1 cellular context compared by ENCODE assay signal in the genomic region with DNA sequence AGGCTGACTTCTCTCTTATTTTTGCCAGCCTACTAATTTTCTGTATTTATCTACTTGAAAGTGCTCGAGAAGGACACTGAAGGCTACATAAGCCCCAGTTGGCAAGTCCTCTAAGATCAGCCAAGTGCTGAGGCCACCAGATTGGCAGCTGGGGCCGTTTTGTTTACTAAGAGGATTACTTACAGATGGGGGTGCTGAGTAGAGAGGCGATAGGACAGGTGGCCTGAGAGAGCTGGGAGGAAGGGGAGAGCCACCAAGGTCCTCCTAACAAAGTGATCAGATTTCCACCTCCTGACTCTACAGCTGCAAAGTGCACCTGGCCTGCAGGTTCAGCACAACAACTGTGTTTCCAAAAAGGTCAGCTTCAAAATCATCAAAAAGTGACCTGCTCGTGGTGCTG.
TF ChIP-seq lines count a peak whose summit lies in the region.

No MANE protein-coding gene starts in this region.

TF ChIP-seq in HepG2, 621 proteins besides CTCF, POLR2A, EP300 and RAD21 (continues in another document):
- TF ChIP-seq HOXA9 (CRISPR knock-in tag; IDR thresholded peaks at IDR 0.05; ENCODE audit: borderline replicate concordance) (no peak), MTA3 (CRISPR knock-in tag; IDR thresholded peaks at IDR 0.05) (no peak), SP5 (CRISPR knock-in tag; IDR thresholded peaks at IDR 0.05; ENCODE audit: borderline replicate concordance, low read depth) (no peak), LBX2 (CRISPR knock-in tag; IDR thresholded peaks at IDR 0.05; ENCODE audit: borderline replicate concordance) (no peak), CCAR2 (optimal IDR thresholded peaks at IDR 0.05; ENCODE audit: low read depth, low read length) (no peak), ZMYM4 (CRISPR knock-in tag; IDR thresholded peaks at IDR 0.05) (peak; percentile 57; the same call in 1 of the 2 replicates), ZNF263 (CRISPR knock-in tag; IDR thresholded peaks at IDR 0.05) (peak; percentile 78), ZBTB40 (IDR thresholded peaks at IDR 0.05) (no peak), ZBTB40 (CRISPR knock-in tag; IDR thresholded peaks at IDR 0.05) (no peak), SIX1 (CRISPR knock-in tag; IDR thresholded peaks at IDR 0.05; ENCODE audit: borderline replicate concordance) (peak; percentile 40; the same call in 1 of the 2 replicates), DMAP1 (CRISPR knock-in tag; IDR thresholded peaks at IDR 0.05) (no peak), ZSCAN12 (CRISPR knock-in tag; IDR thresholded peaks at IDR 0.05) (no peak), FOXM1 (CRISPR knock-in tag; IDR thresholded peaks at IDR 0.05) (no peak), ZNF138 (CRISPR knock-in tag; IDR thresholded peaks at IDR 0.05; ENCODE audit: low read depth) (no peak), HNF1B (CRISPR knock-in tag; IDR thresholded peaks at IDR 0.05) (no peak), PITX1 (CRISPR knock-in tag; IDR thresholded peaks at IDR 0.05) (peak; percentile 58; the same call in 1 of the 2 replicates), ZKSCAN5 (CRISPR knock-in tag; IDR thresholded peaks at IDR 0.05) (no peak), HIC2 (CRISPR knock-in tag; IDR thresholded peaks at IDR 0.05; ENCODE audit: low read depth) (no peak), ZNF512 (CRISPR knock-in tag; IDR thresholded peaks at IDR 0.05) (no peak), MTERF4 (CRISPR knock-in tag; IDR thresholded peaks at IDR 0.05) (no peak), ZNF24 (IDR thresholded peaks at IDR 0.05) (no peak)
- TF ChIP-seq, protein P1, sequence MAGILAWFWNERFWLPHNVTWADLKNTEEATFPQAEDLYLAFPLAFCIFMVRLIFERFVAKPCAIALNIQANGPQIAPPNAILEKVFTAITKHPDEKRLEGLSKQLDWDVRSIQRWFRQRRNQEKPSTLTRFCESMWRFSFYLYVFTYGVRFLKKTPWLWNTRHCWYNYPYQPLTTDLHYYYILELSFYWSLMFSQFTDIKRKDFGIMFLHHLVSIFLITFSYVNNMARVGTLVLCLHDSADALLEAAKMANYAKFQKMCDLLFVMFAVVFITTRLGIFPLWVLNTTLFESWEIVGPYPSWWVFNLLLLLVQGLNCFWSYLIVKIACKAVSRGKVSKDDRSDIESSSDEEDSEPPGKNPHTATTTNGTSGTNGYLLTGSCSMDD (CRISPR knock-in tag; IDR thresholded peaks at IDR 0.05), result no peak
- TF ChIP-seq, protein P2, sequence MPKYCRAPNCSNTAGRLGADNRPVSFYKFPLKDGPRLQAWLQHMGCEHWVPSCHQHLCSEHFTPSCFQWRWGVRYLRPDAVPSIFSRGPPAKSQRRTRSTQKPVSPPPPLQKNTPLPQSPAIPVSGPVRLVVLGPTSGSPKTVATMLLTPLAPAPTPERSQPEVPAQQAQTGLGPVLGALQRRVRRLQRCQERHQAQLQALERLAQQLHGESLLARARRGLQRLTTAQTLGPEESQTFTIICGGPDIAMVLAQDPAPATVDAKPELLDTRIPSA (CRISPR knock-in tag; IDR thresholded peaks at IDR 0.05; ENCODE audit: borderline replicate concordance), result no peak
- TF ChIP-seq, protein P3, sequence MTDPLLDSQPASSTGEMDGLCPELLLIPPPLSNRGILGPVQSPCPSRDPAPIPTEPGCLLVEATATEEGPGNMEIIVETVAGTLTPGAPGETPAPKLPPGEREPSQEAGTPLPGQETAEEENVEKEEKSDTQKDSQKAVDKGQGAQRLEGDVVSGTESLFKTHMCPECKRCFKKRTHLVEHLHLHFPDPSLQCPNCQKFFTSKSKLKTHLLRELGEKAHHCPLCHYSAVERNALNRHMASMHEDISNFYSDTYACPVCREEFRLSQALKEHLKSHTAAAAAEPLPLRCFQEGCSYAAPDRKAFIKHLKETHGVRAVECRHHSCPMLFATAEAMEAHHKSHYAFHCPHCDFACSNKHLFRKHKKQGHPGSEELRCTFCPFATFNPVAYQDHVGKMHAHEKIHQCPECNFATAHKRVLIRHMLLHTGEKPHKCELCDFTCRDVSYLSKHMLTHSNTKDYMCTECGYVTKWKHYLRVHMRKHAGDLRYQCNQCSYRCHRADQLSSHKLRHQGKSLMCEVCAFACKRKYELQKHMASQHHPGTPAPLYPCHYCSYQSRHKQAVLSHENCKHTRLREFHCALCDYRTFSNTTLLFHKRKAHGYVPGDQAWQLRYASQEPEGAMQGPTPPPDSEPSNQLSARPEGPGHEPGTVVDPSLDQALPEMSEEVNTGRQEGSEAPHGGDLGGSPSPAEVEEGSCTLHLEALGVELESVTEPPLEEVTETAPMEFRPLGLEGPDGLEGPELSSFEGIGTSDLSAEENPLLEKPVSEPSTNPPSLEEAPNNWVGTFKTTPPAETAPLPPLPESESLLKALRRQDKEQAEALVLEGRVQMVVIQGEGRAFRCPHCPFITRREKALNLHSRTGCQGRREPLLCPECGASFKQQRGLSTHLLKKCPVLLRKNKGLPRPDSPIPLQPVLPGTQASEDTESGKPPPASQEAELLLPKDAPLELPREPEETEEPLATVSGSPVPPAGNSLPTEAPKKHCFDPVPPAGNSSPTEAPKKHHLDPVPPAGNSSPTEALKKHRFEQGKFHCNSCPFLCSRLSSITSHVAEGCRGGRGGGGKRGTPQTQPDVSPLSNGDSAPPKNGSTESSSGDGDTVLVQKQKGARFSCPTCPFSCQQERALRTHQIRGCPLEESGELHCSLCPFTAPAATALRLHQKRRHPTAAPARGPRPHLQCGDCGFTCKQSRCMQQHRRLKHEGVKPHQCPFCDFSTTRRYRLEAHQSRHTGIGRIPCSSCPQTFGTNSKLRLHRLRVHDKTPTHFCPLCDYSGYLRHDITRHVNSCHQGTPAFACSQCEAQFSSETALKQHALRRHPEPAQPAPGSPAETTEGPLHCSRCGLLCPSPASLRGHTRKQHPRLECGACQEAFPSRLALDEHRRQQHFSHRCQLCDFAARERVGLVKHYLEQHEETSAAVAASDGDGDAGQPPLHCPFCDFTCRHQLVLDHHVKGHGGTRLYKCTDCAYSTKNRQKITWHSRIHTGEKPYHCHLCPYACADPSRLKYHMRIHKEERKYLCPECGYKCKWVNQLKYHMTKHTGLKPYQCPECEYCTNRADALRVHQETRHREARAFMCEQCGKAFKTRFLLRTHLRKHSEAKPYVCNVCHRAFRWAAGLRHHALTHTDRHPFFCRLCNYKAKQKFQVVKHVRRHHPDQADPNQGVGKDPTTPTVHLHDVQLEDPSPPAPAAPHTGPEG (CRISPR knock-in tag; IDR thresholded peaks at IDR 0.05), result no peak
- TF ChIP-seq, protein P4, sequence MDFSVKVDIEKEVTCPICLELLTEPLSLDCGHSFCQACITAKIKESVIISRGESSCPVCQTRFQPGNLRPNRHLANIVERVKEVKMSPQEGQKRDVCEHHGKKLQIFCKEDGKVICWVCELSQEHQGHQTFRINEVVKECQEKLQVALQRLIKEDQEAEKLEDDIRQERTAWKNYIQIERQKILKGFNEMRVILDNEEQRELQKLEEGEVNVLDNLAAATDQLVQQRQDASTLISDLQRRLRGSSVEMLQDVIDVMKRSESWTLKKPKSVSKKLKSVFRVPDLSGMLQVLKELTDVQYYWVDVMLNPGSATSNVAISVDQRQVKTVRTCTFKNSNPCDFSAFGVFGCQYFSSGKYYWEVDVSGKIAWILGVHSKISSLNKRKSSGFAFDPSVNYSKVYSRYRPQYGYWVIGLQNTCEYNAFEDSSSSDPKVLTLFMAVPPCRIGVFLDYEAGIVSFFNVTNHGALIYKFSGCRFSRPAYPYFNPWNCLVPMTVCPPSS (IDR thresholded peaks at IDR 0.05), result no peak
